In genomic region chr1:117366281-117366981, GRCh38 we compare ENCODE assay signal across 8 cellular contexts. TPM values are rescaled to one million over a fixed set of nuclear protein-coding genes. Genes with fewer than 3 reads are reported as not detected.
A peak's percentile ranks its signal among the peaks of the same experiment; 100 is the strongest.
DNase-seq lines count a peak whose midpoint lies in the region; ATAC-seq and TF ChIP-seq lines count a peak whose summit lies in the region.

No MANE protein-coding gene starts in this region.

- H3K36me3 Mint-ChIP-seq in naive thymus-derived CD8-positive, alpha-beta T cell, result no peaks in the 10 kb centered on the region
- H3K36me3 Mint-ChIP-seq in stimulated activated memory B cell treated with anti-CD40 and anti-IgM and Interleukin-4, amounts not matched to agents 10 μg/mL and 1 μg/mL and 100 μg/mL, for 72 hours, result no peaks in the 10 kb centered on the region

- TSS peak; percentile 81 for BruUV-seq in PC-9 (replicated peaks; lab: Mats Ljungman, UMichigan)

- H3K36me3 ChIP-seq in PC-9 (ENCODE audit: low read depth) (no peaks in the 10 kb centered on the region), fibroblast of lung (ENCODE audit: control insufficient read depth, insufficient read depth, low read length) (no peaks in the 10 kb centered on the region)

- peaks cover 52% of the 10 kb centered on the region for H3K4me1 ChIP-seq in PC-9 (replicated peaks; ENCODE audit: insufficient read depth)
- no peaks in the 10 kb centered on the region for H3K4me1 ChIP-seq in fibroblast of lung (ENCODE audit: control insufficient read depth, extremely low read depth, insufficient read depth, low read length)

- H3K27me3 ChIP-seq in PC-9 (ENCODE audit: insufficient read depth, low read depth) (no peaks in the 10 kb centered on the region), fibroblast of lung (ENCODE audit: control insufficient read depth, insufficient read depth, low read length) (no peaks in the 10 kb centered on the region)

- H3K27me3 Mint-ChIP-seq in naive thymus-derived CD8-positive, alpha-beta T cell, result no peaks in the 10 kb centered on the region
- H3K27me3 Mint-ChIP-seq in stimulated activated memory B cell treated with anti-CD40 and anti-IgM and Interleukin-4, amounts not matched to agents 10 μg/mL and 1 μg/mL and 100 μg/mL, for 72 hours, result no peaks in the 10 kb centered on the region

- H2AFZ ChIP-seq in PC-9 (peak overlapping the region; percentile 86), fibroblast of lung (ENCODE audit: low read length) (peak overlapping the region; percentile 95)

- H3K9me3 ChIP-seq in PC-9 (ENCODE audit: insufficient read depth, low read depth), result no peaks in the 10 kb centered on the region
- no peaks in the 10 kb centered on the region for H3K9me3 ChIP-seq in fibroblast of lung (ENCODE audit: control insufficient read depth, insufficient read depth, low read depth, low read length)

- peaks cover 23% of the 10 kb centered on the region; the same call in 1 of the 2 replicates for H3F3A ChIP-seq in PC-9 (ENCODE audit: insufficient read depth, low read depth)

- TF ChIP-seq CTCF in PC-9 (conservative IDR thresholded peaks at IDR 0.05), result no peak
- no peak for TF ChIP-seq CTCF in fibroblast of lung (conservative IDR thresholded peaks at IDR 0.05 in 1 of 2, IDR thresholded peaks at IDR 0.05 in 1 of 2; ENCODE audit: low read depth in 1 of 2, low read length in 2 of 2)

- H3K79me2 ChIP-seq in PC-9 (ENCODE audit: low read depth) (peaks cover 57% of the 10 kb centered on the region), fibroblast of lung (ENCODE audit: control insufficient read depth, insufficient read depth, low read length) (peaks cover 44% of the 10 kb centered on the region)

- CTCF ChIA-PET in PC-9 (lab: Charles Lee), result interaction anchor here (1.0 kb wide), 1 partner anchor 82 kb away, joined by 4 read pairs; no protein-coding TSS in a partner anchor

- H3K4me3 Mint-ChIP-seq in naive thymus-derived CD8-positive, alpha-beta T cell, result peak overlapping the region; percentile 87 to 98 (median 96)
- H3K4me3 Mint-ChIP-seq in stimulated activated memory B cell treated with anti-CD40 and anti-IgM and Interleukin-4, amounts not matched to agents 10 μg/mL and 1 μg/mL and 100 μg/mL, for 72 hours, result peak overlapping the region; percentile 98

- H3K27ac ChIP-seq in PC-9 (peak overlapping the region; percentile 77), fibroblast of lung (ENCODE audit: insufficient read depth, low read length) (peak overlapping the region; percentile 86)

- H3K4me3 ChIP-seq in PC-9, result peak overlapping the region; percentile 66
- H3K4me3 ChIP-seq in fibroblast of lung (replicated peaks in 1 of 4; ENCODE audit: control extremely low read depth in 1 of 4, insufficient read depth in 1 of 4, low read depth in 3 of 4, low read length in 4 of 4), result peak overlapping the region; percentile 82 to 93 (median 88)

- intact Hi-C loops in PC-9 (cut with micrococcal nuclease; ENCODE audit: unreplicated experiment), result loop anchor here (2.0 to 10.0 kb wide), 2 partner anchors 98 to 242 kb away; partner anchors contain the start of gene TRIM45

- ATAC-seq in GM19438 (IDR thresholded peaks at IDR 0.05; ENCODE audit: low read depth, unreplicated experiment) (peak; percentile 42), HG03565 (IDR thresholded peaks at IDR 0.05; ENCODE audit: unreplicated experiment) (peak; percentile 26)
- ATAC-seq in naive thymus-derived CD8-positive, alpha-beta T cell, result peak in 1 of 2 donors; percentile 69
- peak; percentile 84 for ATAC-seq in stimulated activated memory B cell treated with anti-CD40 and anti-IgM and Interleukin-4, amounts not matched to agents 10 μg/mL and 1 μg/mL and 100 μg/mL, for 72 hours

- H4K20me1 ChIP-seq in PC-9 (ENCODE audit: insufficient read depth) (peaks cover 5% of the 10 kb centered on the region; the same call in 1 of the 2 replicates), fibroblast of lung (ENCODE audit: control insufficient read depth, extremely low read depth, insufficient read depth, low read length) (peaks cover 2% of the 10 kb centered on the region)

- H3K4me2 ChIP-seq in PC-9 (peak overlapping the region; percentile 94), fibroblast of lung (ENCODE audit: extremely low read depth, insufficient read depth, low read length) (peak overlapping the region; percentile 96)

- H3K9me2 ChIP-seq in PC-9 (ENCODE audit: insufficient read depth), result no peaks in the 10 kb centered on the region

- no peaks in the 10 kb centered on the region for H3K9me3 Mint-ChIP-seq in naive thymus-derived CD8-positive, alpha-beta T cell
- H3K9me3 Mint-ChIP-seq in stimulated activated memory B cell treated with anti-CD40 and anti-IgM and Interleukin-4, amounts not matched to agents 10 μg/mL and 1 μg/mL and 100 μg/mL, for 72 hours, result no peaks in the 10 kb centered on the region

- H3K4me1 Mint-ChIP-seq in naive thymus-derived CD8-positive, alpha-beta T cell, result peaks cover 37 to 79% (median 65%) of the 10 kb centered on the region in 4 donors
- peaks cover 53% of the 10 kb centered on the region for H3K4me1 Mint-ChIP-seq in stimulated activated memory B cell treated with anti-CD40 and anti-IgM and Interleukin-4, amounts not matched to agents 10 μg/mL and 1 μg/mL and 100 μg/mL, for 72 hours

- H3K27ac Mint-ChIP-seq in naive thymus-derived CD8-positive, alpha-beta T cell, result peak overlapping the region; percentile 94 to 99 (median 98)
- H3K27ac Mint-ChIP-seq in stimulated activated memory B cell treated with anti-CD40 and anti-IgM and Interleukin-4, amounts not matched to agents 10 μg/mL and 1 μg/mL and 100 μg/mL, for 72 hours, result peak overlapping the region; percentile 91

- DNase-seq in COLO668 (lab: John Stamatoyannopoulos, UW; ENCODE audit: unreplicated experiment) (peak; percentile 96), PC-9 (peak; percentile 61 to 87), fibroblast of lung (ENCODE audit: low read depth in 2 of 2) (peak; percentile 62 to 72)
- DNase-seq in activated T-helper 1 cell treated with anti-CD3 and anti-CD28 coated beads, Interleukin-2, amount 50 U/mL, for 16 hours (ENCODE audit: low read depth in 1 of 2, low spot score in 1 of 2), result peak; percentile 63 to 74
- peak; percentile 61 to 88 (median 81) for DNase-seq in naive thymus-derived CD8-positive, alpha-beta T cell

- H3K9ac ChIP-seq in fibroblast of lung (ENCODE audit: insufficient read depth, low read length), result peak overlapping the region; percentile 89

- POLR2A ChIA-PET in PC-9 (lab: Charles Lee; ENCODE audit: unreplicated experiment), result interaction anchor here (0.8 kb wide), 1 partner anchor 82 kb away, joined by 25 read pairs; no protein-coding TSS in a partner anchor
- POLR2A ChIA-PET in naive thymus-derived CD8-positive, alpha-beta T cell (lab: Charles Lee), result interaction anchor here (0.7 to 1.8 kb wide), 13 partner anchors 8 to 597 kb away, joined by 3 to 22 read pairs (median 3); partner anchors contain the start of gene TTF2

RNA-seq across cellular contexts. Expression of gene MAN1A2, which starts 0.8 kb away (rescaled TPM):
- total RNA-seq in PC-9 (2021) (39.8 and 50.3 TPM in 2 replicates), fibroblast of lung (41.9 and 47.8 TPM in 2 replicates)
- 37.1 and 43.6 TPM in 2 replicates for polyA plus RNA-seq in fibroblast of lung
- polyA plus RNA-seq in fibroblast of lung (2012), result 19.9 and 28.0 TPM in 2 replicates
- polyA minus RNA-seq in fibroblast of lung (ENCODE audit: low replicate concordance), result 12.9 and 38.0 TPM in 2 replicates
- total RNA-seq in naive thymus-derived CD8-positive, alpha-beta T cell, result 10 to 100 TPM; 60.3 to 62.0 TPM
- polyA plus RNA-seq in naive thymus-derived CD8-positive, alpha-beta T cell, result 10 to 100 TPM; 13.6 to 21.9 (median 21.6) TPM
